ENCODE assay signal across 12 cellular contexts in genomic region chr12:5988088-5988487, GRCh38. TPM values are rescaled to one million over a fixed set of nuclear protein-coding genes. Genes with fewer than 3 reads are reported as not detected.
"Had no signal": no experiment of that assay in that cellular context is flagged by ENCODE, and none has a peak within 500 bp of the region (broad histone marks: within the 10 kb centered on the region; RNA-seq: fewer than 3 reads in every experiment).

No MANE protein-coding gene starts in this region.

- H3K9me3 Mint-ChIP-seq: activated naive CD4-positive, alpha-beta T cell treated with anti-CD3 and anti-CD28 coated beads, Interleukin-2, amount 50 U/mL, for 72 hours; activated T-cell treated with anti-CD3 and anti-CD28 coated beads, Interleukin-2, amount 50 U/mL, for 72 hours; neural crest cell; stimulated activated memory B cell treated with anti-CD40 and anti-IgM and Interleukin-4, amounts not matched to agents 10 μg/mL and 1 μg/mL and 100 μg/mL, for 72 hours had no signal

- H3K4me3 Mint-ChIP-seq: activated CD4-positive, alpha-beta T cell treated with anti-CD3 and anti-CD28 coated beads for 36 hours; activated CD8-positive, alpha-beta T cell treated with anti-CD3 and anti-CD28 coated beads, Interleukin-2, amount 10 ng/mL, durations not matched to agents 7 days and 5 days; activated T-cell treated with anti-CD3 and anti-CD28 coated beads, Interleukin-2, amount 50 U/mL, for 72 hours; neural crest cell; stimulated activated memory B cell treated with anti-CD40 and anti-IgM and Interleukin-4, amounts not matched to agents 10 μg/mL and 1 μg/mL and 100 μg/mL, for 72 hours had no signal

- H3K27me3 ChIP-seq: ovary, thyroid gland had no signal

- H3K27ac Mint-ChIP-seq: activated CD4-positive, alpha-beta T cell treated with anti-CD3 and anti-CD28 coated beads for 36 hours; activated CD8-positive, alpha-beta T cell treated with anti-CD3 and anti-CD28 coated beads, Interleukin-2, amount 10 ng/mL, durations not matched to agents 7 days and 5 days; activated naive CD4-positive, alpha-beta T cell treated with anti-CD3 and anti-CD28 coated beads, Interleukin-2, amount 50 U/mL, for 72 hours; activated T-cell treated with anti-CD3 and anti-CD28 coated beads, Interleukin-2, amount 50 U/mL, for 72 hours; stimulated activated memory B cell treated with anti-CD40 and anti-IgM and Interleukin-4, amounts not matched to agents 10 μg/mL and 1 μg/mL and 100 μg/mL, for 72 hours had no signal

- H3K27ac ChIP-seq: dorsolateral prefrontal cortex, ovary, spleen, thyroid gland, WERI-Rb-1 had no signal

- H3K9me3 ChIP-seq: ovary, spleen, thyroid gland had no signal

- H3K4me1 ChIP-seq: thyroid gland had no signal

- H3K36me3 Mint-ChIP-seq: activated naive CD4-positive, alpha-beta T cell treated with anti-CD3 and anti-CD28 coated beads, Interleukin-2, amount 50 U/mL, for 72 hours; stimulated activated memory B cell treated with anti-CD40 and anti-IgM and Interleukin-4, amounts not matched to agents 10 μg/mL and 1 μg/mL and 100 μg/mL, for 72 hours had no signal

- H3K36me3 ChIP-seq: ovary, thyroid gland, WERI-Rb-1 had no signal

- H3K4me1 Mint-ChIP-seq: activated CD4-positive, alpha-beta T cell treated with anti-CD3 and anti-CD28 coated beads for 36 hours had no signal

- H3K4me3 ChIP-seq: dorsolateral prefrontal cortex, ovary, spleen, thyroid gland had no signal

- H3K27me3 Mint-ChIP-seq: activated CD4-positive, alpha-beta T cell treated with anti-CD3 and anti-CD28 coated beads for 36 hours had no signal

RNA-seq across cellular contexts. Expression of gene ANO2, which starts 43.0 kb away (rescaled TPM):
- total RNA-seq: activated CD4-positive, alpha-beta T cell treated with anti-CD3 and anti-CD28 coated beads for 36 hours; activated CD8-positive, alpha-beta T cell treated with anti-CD3 and anti-CD28 coated beads, Interleukin-2, amount 10 ng/mL, durations not matched to agents 7 days and 5 days; activated naive CD4-positive, alpha-beta T cell treated with anti-CD3 and anti-CD28 coated beads, Interleukin-2, amount 50 U/mL, for 72 hours; activated T-cell treated with anti-CD3 and anti-CD28 coated beads, Interleukin-2, amount 50 U/mL, for 72 hours; T-helper 1 cell treated with Interleukin-12 subunit alpha and Interleukin-12 subunit beta and Interleukin-4 antibody, amounts not matched to agents 30 ng/mL and 1 ng/mL, for 36 hours had no signal
